21 cellular contexts compared by ENCODE assay signal in genomic region chr1:43844114-43844513, GRCh38.
A peak's percentile ranks its signal among the peaks of the same experiment; 100 is the strongest.
DNase-seq lines count a peak whose midpoint lies in the region; ATAC-seq, FAIRE-seq and TF ChIP-seq lines count a peak whose summit lies in the region.
"Had no signal": no experiment of that assay in that cellular context is flagged by ENCODE, and none has a peak within 500 bp of the region (broad histone marks: within the 10 kb centered on the region; RNA-seq: fewer than 3 reads in every experiment).

No MANE protein-coding gene starts in this region.

- no peak overlapping the region for H4K91ac ChIP-seq in mesenchymal stem cell (ENCODE audit: low read length)

- peaks cover 8% of the 10 kb centered on the region for H3K79me1 ChIP-seq in mesenchymal stem cell (replicated peaks; ENCODE audit: low read length, poor library complexity, severe bottlenecking)

- DNase-seq in HCEC 1CT: peak; percentile 46
- peak; percentile 28 for DNase-seq in PC-3
- peak; percentile 42 for DNase-seq in esophagus muscularis mucosa (ENCODE audit: extremely low spot score)
- peak; percentile 97 for DNase-seq in small intestine
- no peak for DNase-seq in mesenchymal stem cell
- no peak for DNase-seq in epidermal melanocyte (ENCODE audit: insufficient read length, low spot score)
- DNase-seq: activated B cell treated with CpG ODN at 0.5 μM for 24 hours; activated CD4-positive, alpha-beta memory T cell treated with anti-CD3 and anti-CD28 coated beads for 36 hours; activated gamma-delta T cell treated with Interleukin-2 at 50 U/mL for 16 hours; activated T-cell treated with anti-CD3 and anti-CD28 coated beads for 4 hours; AML-193; amniotic stem cell; dorsolateral prefrontal cortex; NCI-H187; NCI-H446; stimulated activated CD4-positive, alpha-beta T cell treated with anti-CD3 and anti-CD28 coated beads, Interleukin-12 subunit alpha, Interleukin-12 subunit beta, amount 100 ng/mL, for 4 hours; T-helper 1 cell had no signal

- H3K27me3 ChIP-seq in PC-3 (ENCODE audit: low read length) (no peaks in the 10 kb centered on the region), esophagus muscularis mucosa (no peaks in the 10 kb centered on the region), small intestine (ENCODE audit: control insufficient read depth in 2 of 2, insufficient read depth in 2 of 2, low read length in 2 of 2) (no peaks in the 10 kb centered on the region), mesenchymal stem cell (ENCODE audit: control insufficient read depth in 1 of 2, insufficient read depth in 1 of 2, low read length in 2 of 2) (no peaks in the 10 kb centered on the region)
- H3K27me3 ChIP-seq: dorsolateral prefrontal cortex, suprapubic skin had no signal

- no peak overlapping the region for H3K23ac ChIP-seq in mesenchymal stem cell (ENCODE audit: low read length in 2 of 2)

- H2AFZ ChIP-seq in PC-3 (ENCODE audit: low read length): no peak overlapping the region
- H2AFZ ChIP-seq in mesenchymal stem cell (ENCODE audit: low read depth, low read length): no peak overlapping the region
- H2AFZ ChIP-seq: GM23338 had no signal

- no peak overlapping the region for H3K4ac ChIP-seq in mesenchymal stem cell (ENCODE audit: low read depth in 1 of 2, low read length in 2 of 2)

- no peak overlapping the region for H3K14ac ChIP-seq in mesenchymal stem cell (ENCODE audit: low read length in 2 of 2)

- H3K9me2 ChIP-seq in PC-3 (replicated peaks; ENCODE audit: low read length): no peaks in the 10 kb centered on the region

- no peak for TF ChIP-seq POLR2A in esophagus muscularis mucosa (IDR thresholded peaks at IDR 0.05; ENCODE audit: low read depth)

- H2AK5ac ChIP-seq in mesenchymal stem cell (ENCODE audit: low read length, severe bottlenecking): no peak overlapping the region

- no peak overlapping the region for H2BK5ac ChIP-seq in mesenchymal stem cell (ENCODE audit: low read depth, low read length, poor library complexity, severe bottlenecking)

- BruUV-seq in PC-3 (replicated peaks; lab: Mats Ljungman, UMichigan): no TSS peak

- H3K79me2 ChIP-seq in PC-3 (ENCODE audit: low read length): no peaks in the 10 kb centered on the region

- H3F3A ChIP-seq in PC-3 (ENCODE audit: low read length, unreplicated experiment): no peaks in the 10 kb centered on the region

- H3K4me1 ChIP-seq in PC-3 (ENCODE audit: insufficient read depth, low read length): peaks cover 18% of the 10 kb centered on the region
- peaks cover 0 to 24% (median 9%) of the 10 kb centered on the region in 4 donors for H3K4me1 ChIP-seq in esophagus muscularis mucosa
- H3K4me1 ChIP-seq in small intestine (ENCODE audit: control insufficient read depth in 2 of 2, insufficient read depth in 1 of 2, low read depth in 1 of 2, low read length in 1 of 2): peaks cover 0 to 6% of the 10 kb centered on the region in 2 donors
- no peaks in the 10 kb centered on the region for H3K4me1 ChIP-seq in mesenchymal stem cell (ENCODE audit: control insufficient read depth, insufficient read depth, low read depth, low read length)
- H3K4me1 ChIP-seq: suprapubic skin had no signal

- H3K27ac ChIP-seq in PC-3 (ENCODE audit: low read length): no peak overlapping the region
- H3K27ac ChIP-seq in esophagus muscularis mucosa (replicated peaks in 1 of 4): no peak overlapping the region
- H3K27ac ChIP-seq in small intestine (ENCODE audit: low read depth in 1 of 2, low read length in 1 of 2): no peak overlapping the region
- no peak overlapping the region for H3K27ac ChIP-seq in mesenchymal stem cell (ENCODE audit: low read length, poor library complexity, severe bottlenecking)
- H3K27ac ChIP-seq: dorsolateral prefrontal cortex, suprapubic skin had no signal

- intact Hi-C loops in PC-3 (cut with micrococcal nuclease) (no loop called here), esophagus muscularis mucosa (cut with DNase I) (no loop called here)

- H2BK12ac ChIP-seq in mesenchymal stem cell (ENCODE audit: low read length in 2 of 2): no peak overlapping the region

- TF ChIP-seq EP300 in esophagus muscularis mucosa (IDR thresholded peaks at IDR 0.05): no peak

- no peak overlapping the region for H3K9ac ChIP-seq in PC-3 (ENCODE audit: low read length)
- no peak overlapping the region for H3K9ac ChIP-seq in mesenchymal stem cell (ENCODE audit: low read length)

- H3K4me3 ChIP-seq in PC-3 (ENCODE audit: low read length) (no peak overlapping the region), esophagus muscularis mucosa (no peak overlapping the region), small intestine (ENCODE audit: low read depth in 1 of 2, low read length in 2 of 2) (no peak overlapping the region), mesenchymal stem cell (ENCODE audit: insufficient read depth in 1 of 2, low read depth in 1 of 2, low read length in 2 of 2) (no peak overlapping the region)
- H3K4me3 ChIP-seq: dorsolateral prefrontal cortex, GM23338, suprapubic skin had no signal

- no CpG with 5 or more reads among the region's 1 CpG for WGBS in esophagus muscularis mucosa
- 9 to 54% (median 44%) methylated on average over 1 of the region's 1 CpG for WGBS in small intestine, 3 donors
- 54% methylated on average over 1 of the region's 1 CpG for WGBS in mesenchymal stem cell

- ATAC-seq in PC-3 (no peak), HG03469 (IDR thresholded peaks at IDR 0.05; ENCODE audit: unreplicated experiment) (no peak)
- ATAC-seq: GM23338 had no signal

- H3K4me2 ChIP-seq in PC-3 (ENCODE audit: low read length) (no peak overlapping the region), mesenchymal stem cell (ENCODE audit: low read length, poor library complexity, severe bottlenecking) (no peak overlapping the region)
- H3K4me2 ChIP-seq: GM23338 had no signal

- no peak overlapping the region for H2BK15ac ChIP-seq in mesenchymal stem cell (ENCODE audit: low read depth, poor library complexity, severe bottlenecking)

- H3K36me3 ChIP-seq in PC-3 (ENCODE audit: low read depth, low read length) (peaks cover 6% of the 10 kb centered on the region; the same call in 1 of the 2 replicates), esophagus muscularis mucosa (peaks cover 0 to 26% (median 11%) of the 10 kb centered on the region in 4 donors), small intestine (ENCODE audit: control insufficient read depth in 2 of 2, insufficient read depth in 2 of 2, low read length in 2 of 2) (no peaks in the 10 kb centered on the region), mesenchymal stem cell (ENCODE audit: control insufficient read depth in 1 of 2, insufficient read depth in 2 of 2, low read depth in 1 of 2, low read length in 2 of 2) (peaks cover 12 to 44% of the 10 kb centered on the region in 2 experiments)

- POLR2A ChIA-PET in PC-3 (lab: Charles Lee; ENCODE audit: unreplicated experiment): no interaction called here

- TF ChIP-seq CTCF in PC-3 (conservative IDR thresholded peaks at IDR 0.05; ENCODE audit: low read depth, low read length) (no peak), esophagus muscularis mucosa (IDR thresholded peaks at IDR 0.05) (no peak)

- no peak for FAIRE-seq in small intestine (lab: Jason Lieb, UNC)
- FAIRE-seq: GM19239 had no signal

- no peak overlapping the region for H3K18ac ChIP-seq in mesenchymal stem cell (ENCODE audit: low read depth in 1 of 2, low read length in 2 of 2)

- CTCF ChIA-PET in PC-3 (lab: Charles Lee): no interaction called here

- H3K9me3 ChIP-seq in PC-3 (ENCODE audit: low read length) (no peaks in the 10 kb centered on the region), esophagus muscularis mucosa (no peaks in the 10 kb centered on the region), small intestine (ENCODE audit: control insufficient read depth, low read depth) (no peaks in the 10 kb centered on the region), mesenchymal stem cell (ENCODE audit: control insufficient read depth, low read length) (peaks cover 13% of the 10 kb centered on the region)
- H3K9me3 ChIP-seq: suprapubic skin had no signal

- H2BK120ac ChIP-seq in mesenchymal stem cell (ENCODE audit: low read depth, low read length): no peak overlapping the region

- H4K20me1 ChIP-seq in PC-3 (ENCODE audit: low read length): no peaks in the 10 kb centered on the region

- H4K8ac ChIP-seq in mesenchymal stem cell (ENCODE audit: low read length): no peak overlapping the region

Comparison
In these comparisons a context has a peak if more than half of its experiments do, and no peak if none do; other contexts are left out.
1. DNase-seq: peak in HCEC 1CT (single experiment), PC-3 (single experiment), esophagus muscularis mucosa (single experiment) and small intestine (single experiment); none in mesenchymal stem cell (single experiment) and epidermal melanocyte (single experiment).